ENCODE assay signal across 8 cellular contexts in genomic region chr17:42679492-42680330, GRCh38. TPM values are rescaled to one million over a fixed set of nuclear protein-coding genes. Genes with fewer than 3 reads are reported as not detected.
DNase-seq lines count a peak whose midpoint lies in the region; FAIRE-seq and TF ChIP-seq lines count a peak whose summit lies in the region.

No MANE protein-coding gene starts in this region.

- H3K4me1 ChIP-seq in OCI-LY7 (ENCODE audit: insufficient read depth, low read length, poor library complexity, severe bottlenecking) (peaks cover 58% of the 10 kb centered on the region), testis (peaks cover 66% of the 10 kb centered on the region)

- CTCF ChIA-PET in OCI-LY7 (lab: Charles Lee; ENCODE audit: unreplicated experiment), result interaction anchor here (1.1 to 2.0 kb wide), 3 partner anchors 61 to 101 kb away, joined by 4 to 9 read pairs (median 5); partner anchors contain the start of gene PSMC3IP

- FAIRE-seq in D721Med (lab: Jason Lieb, UNC), result no peak

- H3K9me3 ChIP-seq in OCI-LY7 (ENCODE audit: low read length) (no peaks in the 10 kb centered on the region), testis (no peaks in the 10 kb centered on the region)

- H3K9me2 ChIP-seq in OCI-LY7 (ENCODE audit: insufficient read depth, low read length), result no peaks in the 10 kb centered on the region

- peak overlapping the region; percentile 46; the same call in 1 of the 2 replicates for H2AFZ ChIP-seq in OCI-LY7 (ENCODE audit: low read length)

- peak overlapping the region; percentile 97 for H3K4me2 ChIP-seq in OCI-LY7 (ENCODE audit: low read length)

- H3K9me3 Mint-ChIP-seq in nephron, result no peaks in the 10 kb centered on the region

- H3K4me3 ChIP-seq in OCI-LY7 (ENCODE audit: low read depth, low read length, poor library complexity, severe bottlenecking) (peak overlapping the region; percentile 74), testis (peak overlapping the region; percentile 33 to 89)

- TF ChIP-seq POLR2A in testis (IDR thresholded peaks at IDR 0.05), result no peak

- H3K4me3 Mint-ChIP-seq in nephron, result peak overlapping the region; percentile 90 to 94 (median 92)

- DNase-seq in DMS53 treated with DMSO at 0.1 percent for 48 hours (lab: John Stamatoyannopoulos, UW; ENCODE audit: unreplicated experiment) (peak; percentile 89), HT-29 (ENCODE audit: low spot score) (peak; percentile 86), OCI-LY7 (ENCODE audit: low spot score) (peak; percentile 78), activated gamma-delta T cell (lab: John Stamatoyannopoulos, UW) (peak; percentile 41), fibroblast of the conjunctiva (ENCODE audit: low read depth) (peak; percentile 42), testis (peak; percentile 79), D721Med (ENCODE audit: insufficient read length, low spot score) (no peak)

- no peaks in the 10 kb centered on the region for H3K27me3 ChIP-seq in testis

- H3K36me3 Mint-ChIP-seq in nephron (ENCODE audit: low read depth), result peaks cover 4% of the 10 kb centered on the region

- H3K27ac ChIP-seq in OCI-LY7 (ENCODE audit: low read depth, low read length, poor library complexity, severe bottlenecking), result peak overlapping the region; percentile 68
- peak overlapping the region; percentile 95 to 96 for H3K27ac ChIP-seq in testis

- H3K36me3 ChIP-seq in OCI-LY7 (ENCODE audit: insufficient read depth, low read length), result no peaks in the 10 kb centered on the region
- H3K36me3 ChIP-seq in testis (ENCODE audit: low read depth, missing control alignments), result no peaks in the 10 kb centered on the region

- TF ChIP-seq CTCF in OCI-LY7 (conservative IDR thresholded peaks at IDR 0.05; ENCODE audit: low read length) (peak; percentile 68), nephron (IDR thresholded peaks at IDR 0.05; ENCODE audit: unreplicated experiment in 3 of 3) (peak; percentile 81 to 96 (median 84)), testis (IDR thresholded peaks at IDR 0.05) (peak; percentile 86 to 96 (median 90)), D721Med (IDR thresholded peaks at IDR 0.05; ENCODE audit: insufficient read depth, missing control alignments) (no peak)

- peaks cover 3% of the 10 kb centered on the region for H3K27me3 Mint-ChIP-seq in nephron (ENCODE audit: low read depth)

- peaks cover 43% of the 10 kb centered on the region for H3K4me1 Mint-ChIP-seq in nephron

- H4K20me1 ChIP-seq in OCI-LY7 (ENCODE audit: insufficient read depth, low read length), result no peaks in the 10 kb centered on the region

- no TSS peak for BruUV-seq in OCI-LY7 (replicated peaks; lab: Mats Ljungman, UMichigan)

- H3K79me2 ChIP-seq in OCI-LY7 (ENCODE audit: insufficient read depth, low read depth, low read length), result no peaks in the 10 kb centered on the region

- POLR2A ChIA-PET in OCI-LY7 (lab: Charles Lee), result interaction anchor here (0.6 to 1.6 kb wide), 3 partner anchors 23 to 102 kb away, joined by 3 to 9 read pairs (median 5); partner anchors contain the start of gene PSMC3IP

- 0 to 8% methylated on average over 9 to 40 of the region's 78 CpGs for WGBS in testis, 2 donors

- intact Hi-C loops in OCI-LY7 (cut with micrococcal nuclease; ENCODE audit: unreplicated experiment) (loop anchor here (1.0 to 2.0 kb wide), 2 partner anchors 71 to 101 kb away; partner anchors contain the start of genes RETREG3 and TUBG1), testis (cut with DNase I; ENCODE audit: low total_unique reads) (loop anchor here (10.0 kb wide), 1 partner anchor 105 kb away; the partner anchor contains the start of gene PSMC3IP)

- peak overlapping the region; percentile 99 for H3K27ac Mint-ChIP-seq in nephron

RNA-seq across cellular contexts. Expression of gene CCR10, which starts 1.9 kb away (rescaled TPM):
- total RNA-seq in HT-29 (2014; rRNA removed; shearing (Covaris generic)), result not detected in 2 replicates
- 0.82 and 1.0 TPM in 2 replicates for total RNA-seq in OCI-LY7 (2014; rRNA removed; shearing (Covaris generic))
- total RNA-seq in OCI-LY7 (2022) (2.0 and 3.3 TPM in 2 replicates), testis (10 to 100 TPM in 1 of 2 donors, 1 to 10 TPM in 1; 9.8 to 14.3 TPM)
- polyA plus RNA-seq in testis (ENCODE audit: insufficient read depth, low read depth, low replicate concordance), result 2.9 TPM

RNA-seq across cellular contexts. Expression of gene CNTNAP1, which starts 2.6 kb away (rescaled TPM):
- 0.08 and 0.23 TPM in 2 replicates for total RNA-seq in HT-29 (2014; rRNA removed; shearing (Covaris generic))
- total RNA-seq in OCI-LY7 (2014; rRNA removed; shearing (Covaris generic)), result 0.95 and 1.0 TPM in 2 replicates
- total RNA-seq in OCI-LY7 (2022) (6.8 TPM in 2 replicates), testis (10 to 100 TPM in 1 of 2 donors, 1 to 10 TPM in 1; 9.0 to 10.3 TPM)
- 6.0 TPM for polyA plus RNA-seq in testis (ENCODE audit: insufficient read depth, low read depth, low replicate concordance)

RNA-seq across cellular contexts. Expression of gene PLEKHH3, which starts 2.9 kb away (rescaled TPM):
- total RNA-seq in HT-29 (2014; rRNA removed; shearing (Covaris generic)), result 34.2 and 49.4 TPM in 2 replicates
- 17.0 and 24.4 TPM in 2 replicates for total RNA-seq in OCI-LY7 (2014; rRNA removed; shearing (Covaris generic))
- total RNA-seq in OCI-LY7 (2022) (42.9 and 47.5 TPM in 2 replicates), testis (10 to 100 TPM; 65.8 to 67.3 TPM)
- polyA plus RNA-seq in testis (ENCODE audit: insufficient read depth, low read depth, low replicate concordance), result 42.8 TPM

RNA-seq across cellular contexts. Expression of gene TUBG2, which starts 20.6 kb away (rescaled TPM):
- 7.4 and 8.7 TPM in 2 replicates for total RNA-seq in HT-29 (2014; rRNA removed; shearing (Covaris generic))
- 5.5 and 10.4 TPM in 2 replicates for total RNA-seq in OCI-LY7 (2014; rRNA removed; shearing (Covaris generic))
- total RNA-seq in OCI-LY7 (2022) (22.5 and 23.4 TPM in 2 replicates), testis (10 to 100 TPM; 50.4 to 57.5 TPM)
- polyA plus RNA-seq in testis (ENCODE audit: insufficient read depth, low read depth, low replicate concordance), result 30.6 TPM
